In genomic region chr13:20702945-20703784, GRCh38 we compare ENCODE assay signal across 8 cellular contexts. TPM values are rescaled to one million over a fixed set of nuclear protein-coding genes. Genes with fewer than 3 reads are reported as not detected.
DNase-seq lines count a peak whose midpoint lies in the region; TF ChIP-seq lines count a peak whose summit lies in the region.

Gene IL17D (plus strand): TSS chr13:20703699. CDS start chr13:20704002, 303 bp downstream.

- H3K27ac ChIP-seq in DOHH2 (ENCODE audit: low read depth, low read length) (no peak within 1 kb of the TSS), HUES48 (ENCODE audit: low read depth, low read length) (no peak within 1 kb of the TSS), endodermal cell (ENCODE audit: low read depth, low read length) (no peak within 1 kb of the TSS), mucosa of rectum (ENCODE audit: low read depth in 2 of 2, low read length in 2 of 2) (peak within 1 kb of the TSS in 1 of 2 donors; percentile 13), testis (peak within 1 kb of the TSS; percentile 72 to 75)

- peak within 1 kb of the TSS; percentile 80 for H3K4me3 Mint-ChIP-seq in activated CD4-positive, alpha-beta T cell treated with anti-CD3 and anti-CD28 coated beads, Interleukin-2, amount 10 ng/mL, durations not matched to agents 7 days and 5 days
- peak within 1 kb of the TSS; percentile 81 for H3K4me3 Mint-ChIP-seq in endodermal cell

- DNase-seq in GM20000 (ENCODE audit: low spot score) (peak; percentile 82), endodermal cell (peak; percentile 79), testis (no peak), NCI-H1694 treated with DMSO at 0.1 percent for 48 hours (lab: John Stamatoyannopoulos, UW) (no peak)
- no peak for DNase-seq in activated CD4-positive, alpha-beta T cell treated with anti-CD3 and anti-CD28 coated beads, Interleukin-2, amount 10 ng/mL, durations not matched to agents 7 days and 5 days

- peaks cover 41% of the 10 kb centered on the region for H3K27me3 Mint-ChIP-seq in activated CD4-positive, alpha-beta T cell treated with anti-CD3 and anti-CD28 coated beads, Interleukin-2, amount 10 ng/mL, durations not matched to agents 7 days and 5 days
- peaks cover 62% of the 10 kb centered on the region for H3K27me3 Mint-ChIP-seq in endodermal cell (ENCODE audit: insufficient read depth)

- TF ChIP-seq POLR2A in testis (IDR thresholded peaks at IDR 0.05) = no peak

- intact Hi-C loops in testis (cut with DNase I; ENCODE audit: low total_unique reads) = no loop called here

- H4K20me1 ChIP-seq in DOHH2 (ENCODE audit: control insufficient read depth, insufficient read depth, low read depth, low read length) = 0 out of 2 replicates have a peak, but pooled peaks cover 2% of the 10 kb centered on the region

- H3K9ac ChIP-seq in HUES48 (ENCODE audit: low read depth, low read length) (peak within 1 kb of the TSS; percentile 45; the same call in 1 of the 2 replicates), endodermal cell (ENCODE audit: extremely low read depth, low read length, poor library complexity, severe bottlenecking) (peak within 1 kb of the TSS; percentile 44), mucosa of rectum (ENCODE audit: low read depth in 1 of 2, low read length in 2 of 2) (peak within 1 kb of the TSS; percentile 68 to 69)

- peak within 1 kb of the TSS; percentile 85 for H3K4me3 ChIP-seq in DOHH2 (ENCODE audit: low read length)
- H3K4me3 ChIP-seq in HUES48 (ENCODE audit: low read depth, low read length) = peak within 1 kb of the TSS; percentile 78
- peak within 1 kb of the TSS; percentile 82 for H3K4me3 ChIP-seq in endodermal cell (ENCODE audit: low read length)
- peak within 1 kb of the TSS; percentile 59 to 79 for H3K4me3 ChIP-seq in mucosa of rectum (ENCODE audit: low read length in 2 of 2)
- peak within 1 kb of the TSS; percentile 63 to 68 for H3K4me3 ChIP-seq in testis

- H3K9me3 ChIP-seq in DOHH2 (ENCODE audit: control insufficient read depth, insufficient read depth, low read length) (no peaks in the 10 kb centered on the region), HUES48 (ENCODE audit: control insufficient read depth, insufficient read depth, low read length) (no peaks in the 10 kb centered on the region), endodermal cell (ENCODE audit: control insufficient read depth, low read length) (no peaks in the 10 kb centered on the region), mucosa of rectum (ENCODE audit: control insufficient read depth in 2 of 2, low read length in 2 of 2) (no peaks in the 10 kb centered on the region), testis (no peaks in the 10 kb centered on the region)

- H3K79me2 ChIP-seq in DOHH2 (ENCODE audit: control insufficient read depth, low read length) = no peaks in the 10 kb centered on the region

- H3K27ac Mint-ChIP-seq in activated CD4-positive, alpha-beta T cell treated with anti-CD3 and anti-CD28 coated beads, Interleukin-2, amount 10 ng/mL, durations not matched to agents 7 days and 5 days = peak within 1 kb of the TSS; percentile 33
- peak within 1 kb of the TSS; percentile 33 for H3K27ac Mint-ChIP-seq in endodermal cell

- 0 out of 2 replicates have a peak, but pooled peaks cover 6% of the 10 kb centered on the region for H3F3A ChIP-seq in DOHH2 (ENCODE audit: control insufficient read depth, insufficient read depth)

- peaks cover 18% of the 10 kb centered on the region for H3K4me1 ChIP-seq in DOHH2 (ENCODE audit: control insufficient read depth, low read length)
- peaks cover 4% of the 10 kb centered on the region; the same call in 1 of the 2 replicates for H3K4me1 ChIP-seq in HUES48 (ENCODE audit: control insufficient read depth, insufficient read depth, low read length)
- peaks cover 5% of the 10 kb centered on the region for H3K4me1 ChIP-seq in endodermal cell (ENCODE audit: control insufficient read depth, insufficient read depth, low read length)
- peaks cover 3 to 9% of the 10 kb centered on the region in 2 donors for H3K4me1 ChIP-seq in mucosa of rectum (ENCODE audit: control insufficient read depth in 2 of 2, insufficient read depth in 2 of 2, low read length in 2 of 2)
- H3K4me1 ChIP-seq in testis = peaks cover 3% of the 10 kb centered on the region

- peaks cover 12% of the 10 kb centered on the region for H3K4me1 Mint-ChIP-seq in activated CD4-positive, alpha-beta T cell treated with anti-CD3 and anti-CD28 coated beads, Interleukin-2, amount 10 ng/mL, durations not matched to agents 7 days and 5 days
- no peaks in the 10 kb centered on the region for H3K4me1 Mint-ChIP-seq in endodermal cell

- TF ChIP-seq CTCF in DOHH2 (IDR thresholded peaks at IDR 0.05; ENCODE audit: low read depth, low read length, poor library complexity, severe bottlenecking) (no peak), GM20000 (IDR thresholded peaks at IDR 0.05; ENCODE audit: extremely low read depth, missing control alignments) (no peak), endodermal cell (conservative IDR thresholded peaks at IDR 0.05) (no peak), testis (IDR thresholded peaks at IDR 0.05) (no peak)

- no peaks in the 10 kb centered on the region for H3K9me3 Mint-ChIP-seq in activated CD4-positive, alpha-beta T cell treated with anti-CD3 and anti-CD28 coated beads, Interleukin-2, amount 10 ng/mL, durations not matched to agents 7 days and 5 days
- H3K9me3 Mint-ChIP-seq in endodermal cell = no peaks in the 10 kb centered on the region

- H3K9me2 ChIP-seq in DOHH2 (replicated peaks; ENCODE audit: control insufficient read depth, low read length) = no peaks in the 10 kb centered on the region

- CTCF ChIA-PET in activated CD4-positive, alpha-beta T cell treated with anti-CD3 and anti-CD28 coated beads, Interleukin-2, amount 10 ng/mL, durations not matched to agents 7 days and 5 days (lab: Charles Lee) = interaction anchor here (0.6 to 3.8 kb wide), 10 partner anchors 8 to 222 kb away, joined by 3 to 14 read pairs (median 4); no protein-coding TSS in a partner anchor

- POLR2A ChIA-PET in activated CD4-positive, alpha-beta T cell treated with anti-CD3 and anti-CD28 coated beads, Interleukin-2, amount 10 ng/mL, durations not matched to agents 7 days and 5 days (lab: Charles Lee) = no interaction called here

- H3K36me3 ChIP-seq in DOHH2 (ENCODE audit: control insufficient read depth, low read length) (no peaks in the 10 kb centered on the region), HUES48 (ENCODE audit: control insufficient read depth, insufficient read depth, low read length) (no peaks in the 10 kb centered on the region), endodermal cell (ENCODE audit: control insufficient read depth, insufficient read depth, low read length) (no peaks in the 10 kb centered on the region), mucosa of rectum (ENCODE audit: control insufficient read depth in 2 of 2, insufficient read depth in 2 of 2, low read length in 2 of 2) (no peaks in the 10 kb centered on the region), testis (ENCODE audit: low read depth, missing control alignments) (no peaks in the 10 kb centered on the region)

- H3K4me2 ChIP-seq in DOHH2 (ENCODE audit: low read length) = peak within 1 kb of the TSS; percentile 99

- 2% methylated on average over 25 to 95 of the region's 95 CpGs for WGBS in endodermal cell (ENCODE audit: insufficient coverage in 1 of 2, insufficient read length in 1 of 2), 2 experiments
- WGBS in testis, 2 donors = 0% methylated on average over 18 to 59 of the region's 95 CpGs

- peaks cover 37% of the 10 kb centered on the region for H3K27me3 ChIP-seq in DOHH2 (ENCODE audit: control insufficient read depth, low read length)
- peaks cover 35% of the 10 kb centered on the region for H3K27me3 ChIP-seq in HUES48 (ENCODE audit: control insufficient read depth, insufficient read depth, low read length)
- peaks cover 30% of the 10 kb centered on the region for H3K27me3 ChIP-seq in endodermal cell (ENCODE audit: control insufficient read depth, insufficient read depth, low read length, poor library complexity, severe bottlenecking)
- no peaks in the 10 kb centered on the region for H3K27me3 ChIP-seq in mucosa of rectum (ENCODE audit: control insufficient read depth in 2 of 2, insufficient read depth in 2 of 2, low read length in 2 of 2)
- no peaks in the 10 kb centered on the region for H3K27me3 ChIP-seq in testis

- no peaks in the 10 kb centered on the region for H3K36me3 Mint-ChIP-seq in activated CD4-positive, alpha-beta T cell treated with anti-CD3 and anti-CD28 coated beads, Interleukin-2, amount 10 ng/mL, durations not matched to agents 7 days and 5 days (ENCODE audit: low read depth)
- no peaks in the 10 kb centered on the region for H3K36me3 Mint-ChIP-seq in endodermal cell (ENCODE audit: low read depth)

RNA-seq across cellular contexts. Expression of gene IL17D, which starts in this region (rescaled TPM):
- not detected for total RNA-seq in activated CD4-positive, alpha-beta T cell treated with anti-CD3 and anti-CD28 coated beads, Interleukin-2, amount 10 ng/mL, durations not matched to agents 7 days and 5 days
- total RNA-seq in endodermal cell (under 1 TPM; 0.33 to 0.88 TPM), testis (1 to 10 TPM; 1.6 to 4.8 TPM)
- 1.5 TPM for polyA plus RNA-seq in endodermal cell (2013, experiment 1 of 2)
- 0.95 TPM for polyA plus RNA-seq in endodermal cell (2013, experiment 2 of 2)
- 5.3 TPM for polyA plus RNA-seq in testis (ENCODE audit: insufficient read depth, low read depth, low replicate concordance)

Comparison
In these comparisons a context has a peak if more than half of its experiments do, and no peak if none do; other contexts are left out.
1. H3K27ac ChIP-seq: peak in testis (2 of 2); none in DOHH2 (single experiment), HUES48 (single experiment) and endodermal cell (single experiment).
2. DNase-seq: peak in GM20000 (single experiment) and endodermal cell (single experiment); none in activated CD4-positive, alpha-beta T cell treated with anti-CD3 and anti-CD28 coated beads, Interleukin-2, amount 10 ng/mL, durations not matched to agents 7 days and 5 days (single experiment), testis (single experiment) and NCI-H1694 treated with DMSO at 0.1 percent for 48 hours (single experiment).
3. Peak in every context shown above with its lines, with median percentiles within 50 percentile points of each other: H3K4me3 ChIP-seq and H3K9ac ChIP-seq.